In the genomic region with DNA sequence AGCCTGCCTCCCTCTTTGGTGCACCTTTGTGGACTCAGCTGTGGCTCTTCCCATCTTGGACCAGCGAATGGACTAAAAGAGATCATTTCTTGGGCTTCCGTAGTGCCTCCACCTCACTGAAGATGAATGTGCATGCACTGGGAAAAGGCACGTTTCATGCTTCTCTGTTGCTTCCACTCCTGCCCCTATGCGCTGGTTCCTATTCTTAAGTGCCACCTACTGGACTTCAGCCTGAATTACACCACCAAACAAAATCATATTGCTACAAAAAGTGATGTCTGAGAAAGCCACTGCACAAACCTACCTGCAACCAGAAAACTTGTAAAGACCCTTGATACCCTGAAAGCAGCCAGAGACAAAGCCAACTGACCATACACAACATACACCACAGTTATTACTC, we compare ENCODE assay signal across 8 cellular contexts.
DNase-seq lines count a peak whose midpoint lies in the region; ATAC-seq lines count a peak whose summit lies in the region.

No MANE protein-coding gene starts in this region.

- intact Hi-C loops in activated T-helper 1 cell treated with anti-CD3 and anti-CD28 coated beads, Interleukin-12 subunit alpha, Interleukin-12 subunit beta, Interleukin-2, Interleukin-4 antibody, amounts not matched to agents 30 ng/mL and 10 ng/mL and 1 ng/mL, durations not matched to agents 14 hours and 24 hours and 36 hours (cut with micrococcal nuclease), result loop anchor here (5.0 kb wide), 1 partner anchor 639 kb away; no protein-coding TSS in a partner anchor

- no peaks in the 10 kb centered on the region for H3K27me3 Mint-ChIP-seq in activated T-helper 1 cell treated with anti-CD3 and anti-CD28 coated beads, Interleukin-12 subunit alpha, Interleukin-12 subunit beta, Interleukin-2, Interleukin-4 antibody, amounts not matched to agents 30 ng/mL and 10 ng/mL and 1 ng/mL, durations not matched to agents 14 hours and 24 hours and 36 hours (ENCODE audit: insufficient read depth)

- DNase-seq in NCI-H2029 treated with DMSO at 0.1 percent for 48 hours (lab: John Stamatoyannopoulos, UW), result peak; percentile 4
- DNase-seq in NCI-H2029 (lab: John Stamatoyannopoulos, UW), result no peak
- peak; percentile 37 for DNase-seq in RPMI8226
- DNase-seq in iPS-NIHi11 (ENCODE audit: low spot score), result peak; percentile 31
- no peak for DNase-seq in stimulated activated CD4-positive, alpha-beta T cell treated with anti-CD3 and anti-CD28 coated beads, Interleukin-2, amount 100 ng/mL, for 48 hours
- DNase-seq in GM19238 (ENCODE audit: insufficient read length, low spot score), result no peak
- no peak for DNase-seq in activated T-helper 1 cell treated with anti-CD3 and anti-CD28 coated beads, Interleukin-12 subunit alpha, Interleukin-12 subunit beta, Interleukin-2, Interleukin-4 antibody, amounts not matched to agents 30 ng/mL and 10 ng/mL and 1 ng/mL, durations not matched to agents 14 hours and 24 hours and 36 hours (ENCODE audit: low spot score)

- no peaks in the 10 kb centered on the region for H3K4me1 Mint-ChIP-seq in activated T-helper 1 cell treated with anti-CD3 and anti-CD28 coated beads, Interleukin-12 subunit alpha, Interleukin-12 subunit beta, Interleukin-2, Interleukin-4 antibody, amounts not matched to agents 30 ng/mL and 10 ng/mL and 1 ng/mL, durations not matched to agents 14 hours and 24 hours and 36 hours (ENCODE audit: low read depth)

- H3K9me3 Mint-ChIP-seq in activated T-helper 1 cell treated with anti-CD3 and anti-CD28 coated beads, Interleukin-12 subunit alpha, Interleukin-12 subunit beta, Interleukin-2, Interleukin-4 antibody, amounts not matched to agents 30 ng/mL and 10 ng/mL and 1 ng/mL, durations not matched to agents 14 hours and 24 hours and 36 hours, result no peaks in the 10 kb centered on the region

- no peak overlapping the region for H3K4me3 Mint-ChIP-seq in activated T-helper 1 cell treated with anti-CD3 and anti-CD28 coated beads, Interleukin-12 subunit alpha, Interleukin-12 subunit beta, Interleukin-2, Interleukin-4 antibody, amounts not matched to agents 30 ng/mL and 10 ng/mL and 1 ng/mL, durations not matched to agents 14 hours and 24 hours and 36 hours

- ATAC-seq in HG03571 (IDR thresholded peaks at IDR 0.05; ENCODE audit: unreplicated experiment), result peak; percentile 59

- no peaks in the 10 kb centered on the region for H3K36me3 Mint-ChIP-seq in activated T-helper 1 cell treated with anti-CD3 and anti-CD28 coated beads, Interleukin-12 subunit alpha, Interleukin-12 subunit beta, Interleukin-2, Interleukin-4 antibody, amounts not matched to agents 30 ng/mL and 10 ng/mL and 1 ng/mL, durations not matched to agents 14 hours and 24 hours and 36 hours (ENCODE audit: low read depth)

- H3K27ac Mint-ChIP-seq in activated T-helper 1 cell treated with anti-CD3 and anti-CD28 coated beads, Interleukin-12 subunit alpha, Interleukin-12 subunit beta, Interleukin-2, Interleukin-4 antibody, amounts not matched to agents 30 ng/mL and 10 ng/mL and 1 ng/mL, durations not matched to agents 14 hours and 24 hours and 36 hours, result no peak overlapping the region

Comparison
In these comparisons a context has a peak if more than half of its experiments do, and no peak if none do; other contexts are left out.
1. DNase-seq: peak in NCI-H2029 treated with DMSO at 0.1 percent for 48 hours (single experiment), RPMI8226 (single experiment) and iPS-NIHi11 (single experiment); none in NCI-H2029 (single experiment), stimulated activated CD4-positive, alpha-beta T cell treated with anti-CD3 and anti-CD28 coated beads, Interleukin-2, amount 100 ng/mL, for 48 hours (0 of 2), GM19238 (single experiment) and activated T-helper 1 cell treated with anti-CD3 and anti-CD28 coated beads, Interleukin-12 subunit alpha, Interleukin-12 subunit beta, Interleukin-2, Interleukin-4 antibody, amounts not matched to agents 30 ng/mL and 10 ng/mL and 1 ng/mL, durations not matched to agents 14 hours and 24 hours and 36 hours (single experiment).